34 cellular contexts compared by ENCODE assay signal in the genomic region with DNA sequence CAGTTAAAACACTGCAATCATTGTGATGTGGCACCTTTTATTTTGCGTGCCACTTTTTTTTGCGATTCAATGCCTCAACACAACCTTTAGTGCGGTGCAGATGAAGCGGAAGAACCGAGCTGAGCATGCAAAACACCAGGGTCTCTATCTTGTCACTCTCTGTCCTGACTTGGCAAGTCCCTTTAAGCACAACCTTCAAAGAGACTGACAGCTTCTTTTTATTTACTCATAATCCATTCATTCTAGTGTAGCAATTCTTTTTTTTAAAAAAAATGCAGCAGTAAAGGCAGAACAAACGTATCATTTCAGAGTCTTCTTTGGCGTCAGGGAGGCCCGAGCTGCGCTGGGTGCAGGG. TPM values are rescaled to one million over a fixed set of nuclear protein-coding genes. Genes with fewer than 3 reads are reported as not detected.
"Had no signal": no experiment of that assay in that cellular context is flagged by ENCODE, and none has a peak within 500 bp of the region (broad histone marks: within the 10 kb centered on the region; RNA-seq: fewer than 3 reads in every experiment).

No MANE protein-coding gene starts in this region.

- H3K9me3 Mint-ChIP-seq: activated CD8-positive, alpha-beta T cell treated with anti-CD3 and anti-CD28 coated beads for 36 hours; activated naive CD4-positive, alpha-beta T cell treated with anti-CD3 and anti-CD28 coated beads, Interleukin-2, amount 50 U/mL, for 72 hours; activated T-cell treated with anti-CD3 and anti-CD28 coated beads, Interleukin-2, amount 50 U/mL, for 4 hours; activated T-helper 17 cell treated with anti-CD3 and anti-CD28 coated beads, Interleukin-2, amount 50 U/mL, for 72 hours; mesothelial cell of epicardium; naive B cell; stimulated activated naive CD8-positive, alpha-beta T cell treated with anti-CD3 and anti-CD28 coated beads, Interleukin-15, Interleukin-2, amounts not matched to agents 100 ng/mL and 50 ng/mL, for 24 hours had no signal

- ATAC-seq: activated CD8-positive, alpha-beta T cell treated with anti-CD3 and anti-CD28 coated beads for 36 hours; activated naive CD4-positive, alpha-beta T cell treated with anti-CD3 and anti-CD28 coated beads, Interleukin-2, amount 50 U/mL, for 72 hours; activated T-cell treated with anti-CD3 and anti-CD28 coated beads, Interleukin-2, amount 50 U/mL, for 4 hours; activated T-helper 17 cell treated with anti-CD3 and anti-CD28 coated beads, Interleukin-2, amount 50 U/mL, for 72 hours; gastroesophageal sphincter; sciatic nerve had no signal

- FAIRE-seq: endometrium, urothelium cell line had no signal

- H3K4me3 Mint-ChIP-seq: activated CD8-positive, alpha-beta T cell treated with anti-CD3 and anti-CD28 coated beads for 36 hours; activated T-cell treated with anti-CD3 and anti-CD28 coated beads, Interleukin-2, amount 50 U/mL, for 4 hours; activated T-helper 17 cell treated with anti-CD3 and anti-CD28 coated beads, Interleukin-2, amount 50 U/mL, for 72 hours; mesothelial cell of epicardium; stimulated activated naive CD8-positive, alpha-beta T cell treated with anti-CD3 and anti-CD28 coated beads, Interleukin-15, Interleukin-2, amounts not matched to agents 100 ng/mL and 50 ng/mL, for 24 hours had no signal

- H2AFZ ChIP-seq: hepatocyte had no signal

- H3K36me3 Mint-ChIP-seq: activated naive CD4-positive, alpha-beta T cell treated with anti-CD3 and anti-CD28 coated beads, Interleukin-2, amount 50 U/mL, for 72 hours; naive B cell had no signal

- H3K36me3 ChIP-seq: cardiac muscle cell, colonic mucosa, gastroesophageal sphincter, thoracic aorta had no signal

- H3K4me1 ChIP-seq: colonic mucosa had no signal

- H3K4me1 Mint-ChIP-seq: activated T-helper 17 cell treated with anti-CD3 and anti-CD28 coated beads, Interleukin-2, amount 50 U/mL, for 72 hours had no signal

- DNase-seq: activated CD4-positive, alpha-beta T cell treated with anti-CD3 and anti-CD28 coated beads for 1 hour; activated CD4-positive, alpha-beta T cell treated with anti-CD3 and anti-CD28 coated beads, Interleukin-2, amount 50 U/mL, for 1 hour; activated CD8-positive, alpha-beta T cell treated with anti-CD3 and anti-CD28 coated beads for 36 hours; activated gamma-delta T cell treated with Interleukin-2 at 50 U/mL for 16 hours; activated T-cell treated with anti-CD3 and anti-CD28 coated beads, Interleukin-2, amount 50 U/mL, for 4 hours; cerebellar nuclear complex; colonic mucosa; effector CD8-positive, alpha-beta T cell; naive B cell; occipital lobe; posterior cingulate gyrus; stimulated activated CD4-positive, alpha-beta T cell treated with anti-CD3 and anti-CD28 coated beads, Interleukin-12 subunit alpha, Interleukin-12 subunit beta, amount 100 ng/mL, for 4 hours; stimulated activated CD4-positive, alpha-beta T cell treated with anti-CD3 and anti-CD28 coated beads, Interleukin-4, amount 100 ng/mL, for 1 hour; T-helper 2 cell; trophoblast cell had no signal

- H3K4me3 ChIP-seq: colonic mucosa, gastroesophageal sphincter, hepatocyte, skin epidermis, thoracic aorta had no signal

- H3K27ac Mint-ChIP-seq: activated CD8-positive, alpha-beta T cell treated with anti-CD3 and anti-CD28 coated beads for 36 hours; activated T-helper 17 cell treated with anti-CD3 and anti-CD28 coated beads, Interleukin-2, amount 50 U/mL, for 72 hours; mesothelial cell of epicardium; stimulated activated naive CD8-positive, alpha-beta T cell treated with anti-CD3 and anti-CD28 coated beads, Interleukin-15, Interleukin-2, amounts not matched to agents 100 ng/mL and 50 ng/mL, for 24 hours had no signal

- H3K9me3 ChIP-seq: colonic mucosa, gastroesophageal sphincter, thoracic aorta had no signal

- H3K79me2 ChIP-seq: hepatocyte had no signal

- H3K27ac ChIP-seq: cardiac muscle cell, colonic mucosa, gastroesophageal sphincter, hepatocyte, skin epidermis, thoracic aorta had no signal

RNA-seq across cellular contexts. Expression of gene PTF1A, which starts 3.7 kb away (rescaled TPM):
- total RNA-seq: activated CD8-positive, alpha-beta T cell treated with anti-CD3 and anti-CD28 coated beads for 36 hours; activated naive CD4-positive, alpha-beta T cell treated with anti-CD3 and anti-CD28 coated beads, Interleukin-2, amount 50 U/mL, for 72 hours; activated T-cell treated with anti-CD3 and anti-CD28 coated beads, Interleukin-2, amount 50 U/mL, for 4 hours; activated T-helper 17 cell treated with anti-CD3 and anti-CD28 coated beads, Interleukin-2, amount 50 U/mL, for 72 hours; cardiac muscle cell; colonic mucosa; dermis microvascular lymphatic vessel endothelial cell; epithelial cell of proximal tubule; gastroesophageal sphincter; hepatocyte; kidney epithelial cell; lower leg skin; mesothelial cell of epicardium; occipital lobe; renal cortical epithelial cell; sciatic nerve; subcutaneous adipose tissue; thoracic aorta had no signal
- polyA plus RNA-seq: cardiac muscle cell, hepatocyte, neural cell had no signal
